ENCODE assay signal across 8 cellular contexts in the genomic region with DNA sequence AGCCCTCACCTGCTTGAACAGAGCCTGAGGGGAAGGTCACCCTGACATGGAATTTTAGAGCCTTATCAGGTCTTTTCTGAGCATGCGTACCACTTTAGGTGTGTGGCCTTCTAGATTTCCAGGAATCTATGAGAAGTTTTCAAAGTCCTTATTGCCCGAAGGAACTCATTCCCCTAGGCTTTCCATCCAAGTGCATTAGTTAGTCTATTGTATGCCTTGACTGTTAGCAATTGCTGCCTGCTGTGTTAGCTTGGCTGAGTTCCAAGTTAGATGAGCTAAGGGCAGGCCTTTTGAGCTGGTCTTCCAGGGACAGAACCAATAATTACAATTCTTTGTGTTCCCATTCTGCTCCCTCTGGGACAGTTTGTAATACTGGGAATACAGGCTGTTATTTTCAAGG. TPM values are rescaled to one million over a fixed set of nuclear protein-coding genes. Genes with fewer than 3 reads are reported as not detected.
A peak's percentile ranks its signal among the peaks of the same experiment; 100 is the strongest.
DNase-seq lines count a peak whose midpoint lies in the region; ATAC-seq lines count a peak whose summit lies in the region.

No MANE protein-coding gene starts in this region.

- intact Hi-C loops in Right ventricle myocardium superior (cut with DNase I) (no loop called here), cardiac septum (cut with DNase I) (no loop called here)

- DNase-seq in Right ventricle myocardium superior (no peak), cardiac septum (ENCODE audit: low spot score) (no peak), astrocyte of the hippocampus (ENCODE audit: low read depth, low spot score) (peak; percentile 81), iPS-NIHi11 (ENCODE audit: low spot score) (peak; percentile 48), immature natural killer cell (no peak), amniotic stem cell (lab: John Stamatoyannopoulos, UW) (no peak), ecto neural progenitor cell (ENCODE audit: low spot score) (no peak)

- H3K27me3 Mint-ChIP-seq in immature natural killer cell (ENCODE audit: low read depth in 3 of 3): peaks cover 0 to 5% (median 4%) of the 10 kb centered on the region in 3 donors

- H3K4me1 Mint-ChIP-seq in immature natural killer cell: no peaks in the 10 kb centered on the region

- no peaks in the 10 kb centered on the region for H3K36me3 Mint-ChIP-seq in immature natural killer cell

- ATAC-seq in Right ventricle myocardium superior (ENCODE audit: poor library complexity) (peak; percentile 57), GM21723 (IDR thresholded peaks at IDR 0.05; ENCODE audit: unreplicated experiment) (no peak)

- no peaks in the 10 kb centered on the region for H3K9me3 Mint-ChIP-seq in immature natural killer cell

- no peak overlapping the region for H3K27ac Mint-ChIP-seq in immature natural killer cell

- H3K4me3 Mint-ChIP-seq in immature natural killer cell: no peak overlapping the region

RNA-seq across cellular contexts. Expression of a gene that starts 30.8 kb away (rescaled TPM):
- total RNA-seq in Right ventricle myocardium superior (70.9 TPM), cardiac septum (75.6 TPM)
- 10 to 100 TPM; 11.2 to 23.9 (median 21.1) TPM for polyA plus RNA-seq in immature natural killer cell

Comparison
In these comparisons a context has a peak if more than half of its experiments do, and no peak if none do; other contexts are left out.
1. DNase-seq: peak in astrocyte of the hippocampus (single experiment) and iPS-NIHi11 (single experiment); none in Right ventricle myocardium superior (single experiment), cardiac septum (single experiment), immature natural killer cell (0 of 3), amniotic stem cell (single experiment) and ecto neural progenitor cell (single experiment).